ENCODE assay signal across 25 cellular contexts in the genomic region with DNA sequence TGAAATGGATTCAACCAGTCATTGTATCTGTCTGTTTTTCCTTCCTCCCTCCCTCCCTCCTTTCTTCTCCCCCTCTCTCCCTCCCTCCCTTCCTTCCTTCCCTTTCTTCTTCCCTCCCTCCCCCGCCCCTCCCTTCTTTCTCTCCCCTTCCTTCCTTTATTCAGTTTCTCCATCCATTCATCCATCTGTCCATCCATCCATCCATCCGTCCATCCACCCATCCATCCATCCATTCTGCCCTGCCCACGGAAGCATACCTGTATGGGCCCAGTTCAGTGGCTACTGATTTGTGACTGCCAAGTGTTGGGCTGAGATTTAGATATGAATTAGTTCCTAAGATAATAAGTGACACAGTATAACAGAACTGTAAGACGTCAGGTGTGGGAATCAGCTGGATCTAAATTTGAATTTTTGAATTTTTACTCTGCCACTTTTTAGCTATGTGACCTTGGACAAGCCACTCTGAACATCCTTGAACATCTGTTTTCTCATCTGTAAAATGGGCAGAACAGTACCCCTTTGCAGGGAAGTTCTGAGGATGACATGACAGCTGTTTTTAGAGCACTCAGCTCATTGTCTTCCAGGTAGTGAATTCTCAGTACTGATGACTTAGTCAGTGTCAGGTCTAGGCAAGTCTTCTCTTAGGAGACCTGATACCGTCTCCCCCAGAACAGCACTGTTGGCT. TPM values are rescaled to one million over a fixed set of nuclear protein-coding genes. Genes with fewer than 3 reads are reported as not detected.
A peak's percentile ranks its signal among the peaks of the same experiment; 100 is the strongest.
DNase-seq lines count a peak whose midpoint lies in the region; ATAC-seq, FAIRE-seq and TF ChIP-seq lines count a peak whose summit lies in the region.
"Had no signal": no experiment of that assay in that cellular context is flagged by ENCODE, and none has a peak within 500 bp of the region (broad histone marks: within the 10 kb centered on the region; RNA-seq: fewer than 3 reads in every experiment).

No MANE protein-coding gene starts in this region.

- no peak for TF ChIP-seq CTCF in HepG2 (CRISPR knock-in tag; IDR thresholded peaks at IDR 0.05)
- no peak for TF ChIP-seq CTCF in right lobe of liver (IDR thresholded peaks at IDR 0.05)
- TF ChIP-seq CTCF in epithelial cell of esophagus (IDR thresholded peaks at IDR 0.05; ENCODE audit: insufficient read depth, low read depth, low read length, missing control alignments), result no peak

- H2AFZ ChIP-seq in HepG2 (ENCODE audit: low read length) (no peak overlapping the region), Karpas-422 (ENCODE audit: low read length) (no peak overlapping the region)

- no peaks in the 10 kb centered on the region for H3K9me2 ChIP-seq in Karpas-422 (replicated peaks; ENCODE audit: insufficient read depth, low read length)

- in situ Hi-C loops in HepG2 (cut with HindIII; ENCODE audit: extremely low pct_ligation_motif_present, low pct_unique_long_range_greater_than_20kb), result no loop called here

- H3K4me3 ChIP-seq in HepG2 (replicated peaks in 1 of 3; ENCODE audit: insufficient read depth in 1 of 3, low read depth in 2 of 3, low read length in 3 of 3) (no peak overlapping the region), right lobe of liver (no peak overlapping the region), Karpas-422 (ENCODE audit: low read length) (no peak overlapping the region), epithelial cell of esophagus (ENCODE audit: low read length) (no peak overlapping the region)
- H3K4me3 ChIP-seq: A549; BLaER1 treated with 17β-estradiol and CSF1 and Interleukin-3, amounts not matched to agents 10 nM and 100 nM; HAP-1 had no signal

- FAIRE-seq in HepG2 (lab: Jason Lieb, UNC), result no peak
- FAIRE-seq: A549, D721Med, GM12891, GM18507, H54 had no signal

- H3K9me3 ChIP-seq in HepG2 (ENCODE audit: low read length) (no peaks in the 10 kb centered on the region), right lobe of liver (no peaks in the 10 kb centered on the region), Karpas-422 (ENCODE audit: low read length) (no peaks in the 10 kb centered on the region)
- H3K9me3 ChIP-seq: A549; BE2C; BLaER1 treated with 17β-estradiol and CSF1 and Interleukin-3, amounts not matched to agents 10 nM and 100 nM; HAP-1 had no signal

- H4K20me1 ChIP-seq in HepG2 (ENCODE audit: insufficient read depth, low read length) (no peaks in the 10 kb centered on the region), Karpas-422 (ENCODE audit: insufficient read depth, low read depth, low read length) (no peaks in the 10 kb centered on the region)
- H4K20me1 ChIP-seq: BLaER1 treated with 17β-estradiol and CSF1 and Interleukin-3, amounts not matched to agents 10 nM and 100 nM had no signal

- POLR2A ChIA-PET in HepG2 (lab: Yijun Ruan, JAX), result no interaction called here

- H3K9ac ChIP-seq in HepG2 (ENCODE audit: insufficient read depth, low read depth, low read length) (no peak overlapping the region), Karpas-422 (ENCODE audit: low read length) (no peak overlapping the region)
- H3K9ac ChIP-seq: BLaER1 treated with 17β-estradiol and CSF1 and Interleukin-3, amounts not matched to agents 10 nM and 100 nM had no signal

- H3K4me1 ChIP-seq in HepG2 (ENCODE audit: insufficient read depth, low read length) (peaks cover 16% of the 10 kb centered on the region; the same call in 1 of the 2 replicates), right lobe of liver (no peaks in the 10 kb centered on the region), Karpas-422 (ENCODE audit: low read length) (peaks cover 60% of the 10 kb centered on the region)
- H3K4me1 ChIP-seq: BE2C had no signal

- H3K27ac ChIP-seq in HepG2 (ENCODE audit: extremely low read length, insufficient read depth, low read length) (no peak overlapping the region), right lobe of liver (no peak overlapping the region), Karpas-422 (ENCODE audit: low read length) (peak overlapping the region; percentile 51)
- H3K27ac ChIP-seq: A549; BLaER1 treated with 17β-estradiol and CSF1 and Interleukin-3, amounts not matched to agents 10 nM and 100 nM had no signal

- H3K36me3 ChIP-seq in HepG2 (replicated peaks in 1 of 2; ENCODE audit: control insufficient read depth in 1 of 2, insufficient read depth in 2 of 2, low read length in 2 of 2), result no peaks in the 10 kb centered on the region
- no peaks in the 10 kb centered on the region for H3K36me3 ChIP-seq in right lobe of liver
- H3K36me3 ChIP-seq in Karpas-422 (ENCODE audit: insufficient read depth, low read length), result peaks cover 19% of the 10 kb centered on the region; the same call in 1 of the 2 replicates
- H3K36me3 ChIP-seq: BE2C; BLaER1 treated with 17β-estradiol and CSF1 and Interleukin-3, amounts not matched to agents 10 nM and 100 nM; HAP-1 had no signal

- H3K79me2 ChIP-seq in HepG2 (ENCODE audit: insufficient read depth, low read length) (no peaks in the 10 kb centered on the region), Karpas-422 (ENCODE audit: low read length) (no peaks in the 10 kb centered on the region; the same call in 1 of the 2 replicates)

- no peak for TF ChIP-seq RAD21 in HepG2 (CRISPR knock-in tag; IDR thresholded peaks at IDR 0.05)

- H3K27me3 ChIP-seq in HepG2 (ENCODE audit: control insufficient read depth in 1 of 2, insufficient read depth in 2 of 2, low read length in 2 of 2) (peaks cover 0 to 1% of the 10 kb centered on the region in 2 experiments; a peak in 2 of 5 replicates), right lobe of liver (no peaks in the 10 kb centered on the region), Karpas-422 (ENCODE audit: low read length) (no peaks in the 10 kb centered on the region)
- H3K27me3 ChIP-seq: BE2C had no signal

- intact Hi-C loops in HepG2 (cut with micrococcal nuclease; ENCODE audit: unreplicated experiment) (no loop called here), right lobe of liver (cut with DNase I) (no loop called here)

- TF ChIP-seq EP300 in HepG2 (IDR thresholded peaks at IDR 0.05; ENCODE audit: low read depth in 2 of 2, low read length in 2 of 2), result no peak
- no peak for TF ChIP-seq EP300 in HepG2 (CRISPR knock-in tag; IDR thresholded peaks at IDR 0.05; ENCODE audit: borderline replicate concordance)

- no TSS peak for BruUV-seq in HepG2 (replicated peaks; lab: Mats Ljungman, UMichigan)

- H3K4me2 ChIP-seq in HepG2 (ENCODE audit: low read depth, low read length), result no peak overlapping the region
- H3K4me2 ChIP-seq in Karpas-422 (ENCODE audit: low read depth, low read length, poor library complexity, severe bottlenecking), result no peak overlapping the region
- H3K4me2 ChIP-seq: A549 had no signal

- no peak for TF ChIP-seq POLR2A in HepG2 (IDR thresholded peaks at IDR 0.05; ENCODE audit: insufficient read depth in 1 of 2, low read depth in 2 of 2, low read length in 2 of 2)
- no peak for TF ChIP-seq POLR2A in right lobe of liver (IDR thresholded peaks at IDR 0.05)

- no peak for DNase-seq in HepG2 (ENCODE audit: low spot score)
- no peak for DNase-seq in right lobe of liver
- DNase-seq in Karpas-422, result no peak
- peak; percentile 29 for DNase-seq in epithelial cell of esophagus (ENCODE audit: low read depth)
- no peak for DNase-seq in occipital lobe (lab: John Stamatoyannopoulos, UW)
- DNase-seq: 8988T; ACHN; AML-193; BE2C; CD4-positive, alpha-beta T cell; CD8-positive, alpha-beta memory T cell; DMS 273 treated with DMSO at 0.1 percent for 48 hours; DMS79; EL; GDM1; GOT3 had no signal

- CTCF ChIA-PET in HepG2 (lab: Yijun Ruan, JAX; ENCODE audit: low intra/inter-chr PET ratio, low total read pairs), result no interaction called here

- WGBS in HepG2 (ENCODE audit: low lambda C conversion rate), result 68% methylated on average over 5 of the region's 5 CpGs
- 90% methylated on average over 5 of the region's 5 CpGs for WGBS in right lobe of liver (ENCODE audit: insufficient coverage, low coverage, low lambda C conversion rate, missing lambda C conversion rate)

- ATAC-seq in HepG2 (no peak), right lobe of liver (no peak), HG03442 (IDR thresholded peaks at IDR 0.05; ENCODE audit: unreplicated experiment) (no peak)
- ATAC-seq in activated CD4-positive, CD25-positive, alpha-beta regulatory T cell treated with anti-CD3 and anti-CD28 coated beads, Interleukin-2, amount 50 U/mL, for 24 hours, result no peak
- ATAC-seq: A549 had no signal

TF ChIP-seq in HepG2, 621 proteins besides CTCF, POLR2A, EP300 and RAD21:
- TF ChIP-seq ZNF629 (CRISPR knock-in tag; conservative IDR thresholded peaks at IDR 0.05), result 0 out of 2 replicates have a peak, but pooled peaks have one; percentile 23
- TF ChIP-seq RCOR2 (CRISPR knock-in tag; IDR thresholded peaks at IDR 0.05), result no peak
- peak; percentile 86 for TF ChIP-seq HNRNPK (IDR thresholded peaks at IDR 0.05; ENCODE audit: low read depth, low read length, poor library complexity, severe bottlenecking)

RNA-seq across cellular contexts. Expression of gene CFAP251, which starts 42.9 kb away (rescaled TPM):
- total RNA-seq in HepG2 (2016; rRNA removed; fragmentation: Illumina TruSeq; extraction: Trizol) (0.07 and 0.42 TPM in 2 replicates), right lobe of liver (1 to 10 TPM; 1.0 to 6.2 (median 2.4) TPM), occipital lobe (9.5 TPM)
- total RNA-seq in HepG2 (2016; cell fraction: cytosol; rRNA removed; fragmentation: Illumina TruSeq; extraction: Trizol; ENCODE audit: low read depth), result 0.51 and 0.97 TPM in 2 replicates
- 0.42 and 0.54 TPM in 2 replicates for total RNA-seq in HepG2 (2016; cell fraction: insoluble cytoplasmic fraction; rRNA removed; fragmentation: Illumina TruSeq; extraction: Trizol)
- 0.53 and 0.72 TPM in 2 replicates for total RNA-seq in HepG2 (2016; cell fraction: membrane; rRNA removed; fragmentation: Illumina TruSeq; extraction: Trizol)
- total RNA-seq in HepG2 (2016; cell fraction: nucleus; rRNA removed; fragmentation: Illumina TruSeq; extraction: Trizol), result 0.75 and 1.1 TPM in 2 replicates
- 0.30 and 0.47 TPM in 2 replicates for polyA plus RNA-seq in HepG2 (2011; rRNA removed)
- polyA plus RNA-seq in HepG2 (2011; cell fraction: cytosol; rRNA removed), result 0.11 and 0.17 TPM in 2 replicates
- 0.72 and 1.5 TPM in 2 replicates for polyA plus RNA-seq in HepG2 (2011; cell fraction: nucleus; rRNA removed)
- 0.35 and 0.41 TPM in 2 replicates for polyA plus RNA-seq in HepG2 (2012)
- polyA plus RNA-seq in HepG2 (2016; cell fraction: cytosol; fragmentation: Illumina TruSeq; extraction: Trizol; ENCODE audit: low read depth), result 0.07 and 0.12 TPM in 2 replicates
- polyA plus RNA-seq in HepG2 (2016; cell fraction: insoluble cytoplasmic fraction; fragmentation: Illumina TruSeq; extraction: Trizol; ENCODE audit: low read depth), result 0.17 and 0.42 TPM in 2 replicates
- polyA plus RNA-seq in HepG2 (2016; cell fraction: membrane; fragmentation: Illumina TruSeq; extraction: Trizol; ENCODE audit: low read depth), result 0.06 TPM in 1 of 2 replicates, not detected in the other
- polyA plus RNA-seq in HepG2 (2016; cell fraction: nucleus; fragmentation: Illumina TruSeq; extraction: Trizol; ENCODE audit: insufficient read depth, low read depth), result 1.00 and 1.2 TPM in 2 replicates
- polyA minus RNA-seq in HepG2 (2011; rRNA and poly(A)+ RNA removed; ENCODE audit: low replicate concordance), result 0.58 and 2.4 TPM in 2 replicates
- polyA minus RNA-seq in HepG2 (2011; cell fraction: cytosol; rRNA and poly(A)+ RNA removed), result not detected in 2 replicates
- polyA minus RNA-seq in HepG2 (2011; cell fraction: nucleus; rRNA and poly(A)+ RNA removed), result 2.2 and 3.7 TPM in 2 replicates
- 17.9 and 30.3 TPM in 2 replicates for total RNA-seq in Karpas-422 (2014; rRNA removed; shearing (Covaris generic); ENCODE audit: low replicate concordance)
- polyA plus RNA-seq: CD8-positive, alpha-beta memory T cell had no signal
